Comparison of ENCODE assay signal across 24 cellular contexts in genomic region chr13:34502621-34503020, GRCh38.
"Had no signal": no experiment of that assay in that cellular context is flagged by ENCODE, and none has a peak within 500 bp of the region (broad histone marks: within the 10 kb centered on the region; RNA-seq: fewer than 3 reads in every experiment).

No MANE protein-coding gene starts in this region.

- FAIRE-seq: islet of Langerhans, kidney had no signal

- H3K36me3 ChIP-seq: left lung, right atrium auricular region, right lobe of liver, tibial nerve, uterus had no signal

- ATAC-seq: left colon; left lung; mucosa of descending colon; naive thymus-derived CD8-positive, alpha-beta T cell; right lobe of liver; stimulated activated memory B cell treated with anti-CD40 and anti-IgM and Interleukin-4, amounts not matched to agents 10 μg/mL and 1 μg/mL and 100 μg/mL, for 72 hours; stimulated activated naive CD8-positive, alpha-beta T cell treated with anti-CD3 and anti-CD28 coated beads, Interleukin-15, amount 100 ng/mL, for 72 hours had no signal

- H3K27me3 ChIP-seq: left lung, right atrium auricular region, right lobe of liver, tibial nerve, uterus had no signal

- H3K4me1 ChIP-seq: left lung, right atrium auricular region, right lobe of liver, tibial nerve, uterus had no signal

- DNase-seq: hypothalamus; immature natural killer cell; kidney; left colon; left lung; midbrain; mucosa of descending colon; naive thymus-derived CD8-positive, alpha-beta T cell; nucleus accumbens; right lobe of liver; stimulated activated CD4-positive, alpha-beta T cell treated with anti-CD3 and anti-CD28 coated beads, Interleukin-1b, Interleukin-23, amount 100 ng/mL, for 48 hours; stimulated activated CD4-positive, alpha-beta T cell treated with anti-CD3 and anti-CD28 coated beads, Interleukin-2, amount 100 ng/mL, for 48 hours; stimulated activated CD4-positive, alpha-beta T cell treated with anti-CD3 and anti-CD28 coated beads, Interleukin-4, amount 100 ng/mL, for 4 hours; stimulated activated CD8-positive, alpha-beta memory T cell treated with anti-CD3 and anti-CD28 coated beads, Interleukin-4, amount 100 ng/mL, for 48 hours; stimulated activated naive CD4-positive, alpha-beta T cell treated with Interleukin-2 at 50 U/mL for 16 hours; stimulated activated naive CD8-positive, alpha-beta T cell treated with anti-CD3 and anti-CD28 coated beads, Interleukin-15, amount 100 ng/mL, for 72 hours; substantia nigra; uterus had no signal

- H3K9me3 ChIP-seq: mucosa of descending colon, right atrium auricular region, right lobe of liver, tibial nerve, uterus had no signal

- H3K4me3 ChIP-seq: left lung, lung, mucosa of descending colon, right atrium auricular region, right lobe of liver, smooth muscle cell, tibial nerve, uterus had no signal

- H3K4me2 ChIP-seq: smooth muscle cell had no signal

- H3K27ac ChIP-seq: left lung, right atrium auricular region, right lobe of liver, tibial nerve, uterus had no signal
